ENCODE assay signal across 30 cellular contexts in the genomic region with DNA sequence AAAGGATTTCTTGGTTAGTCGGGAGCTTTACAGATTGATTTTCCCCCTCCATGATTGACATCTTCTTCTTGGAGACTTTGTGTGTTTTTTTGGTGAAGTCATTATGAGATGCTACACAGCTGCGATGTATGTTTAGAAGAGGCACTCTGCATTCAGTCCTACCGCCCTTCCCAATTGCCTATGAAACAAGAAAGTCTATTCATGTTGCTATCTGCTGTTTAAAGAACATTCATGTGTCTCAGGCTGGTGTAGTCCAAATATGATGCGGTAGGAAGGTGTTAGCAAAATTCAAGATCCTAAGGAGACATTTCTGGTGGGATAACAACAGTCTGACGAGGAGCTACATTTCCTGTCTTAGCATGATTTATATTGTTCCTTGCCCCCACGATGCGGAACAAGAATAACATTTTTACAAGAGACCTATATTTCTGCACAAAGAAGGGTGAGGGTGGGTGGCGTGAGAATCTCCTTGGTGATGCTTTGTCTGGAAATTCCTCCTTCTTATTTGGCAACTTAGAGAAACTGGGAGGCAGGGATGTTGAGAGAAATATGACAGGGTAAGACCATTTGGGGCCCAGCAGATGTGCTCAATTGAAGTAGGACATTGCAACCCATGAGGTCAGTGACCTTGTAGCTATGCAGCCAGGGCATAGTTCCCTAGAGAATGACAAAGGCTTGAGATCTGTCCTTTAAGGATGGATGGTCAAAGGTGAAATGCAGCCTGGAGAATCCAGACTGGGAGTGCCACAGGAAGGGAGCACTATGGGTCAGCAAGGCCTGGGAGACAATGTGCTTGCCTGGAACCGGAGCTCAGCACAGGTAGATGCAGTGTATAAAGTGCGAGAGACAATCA.
DNase-seq lines count a peak whose midpoint lies in the region; ATAC-seq, FAIRE-seq and TF ChIP-seq lines count a peak whose summit lies in the region.
"Had no signal": no experiment of that assay in that cellular context is flagged by ENCODE, and none has a peak within 500 bp of the region (broad histone marks: within the 10 kb centered on the region; RNA-seq: fewer than 3 reads in every experiment).

No MANE protein-coding gene starts in this region.

- no peaks in the 10 kb centered on the region for H3K27me3 Mint-ChIP-seq in activated CD4-positive, alpha-beta memory T cell treated with anti-CD3 and anti-CD28 coated beads, Interleukin-2, amount 10 ng/mL, durations not matched to agents 7 days and 5 days
- H3K27me3 Mint-ChIP-seq: activated CD8-positive, alpha-beta memory T cell treated with anti-CD3 and anti-CD28 coated beads, Interleukin-2, amount 10 ng/mL, durations not matched to agents 7 days and 5 days; CD8-positive, alpha-beta memory T cell; effector memory CD8-positive, alpha-beta T cell had no signal

- H3K27ac Mint-ChIP-seq in activated CD4-positive, alpha-beta memory T cell treated with anti-CD3 and anti-CD28 coated beads, Interleukin-2, amount 10 ng/mL, durations not matched to agents 7 days and 5 days: no peak overlapping the region
- H3K27ac Mint-ChIP-seq: activated CD8-positive, alpha-beta memory T cell treated with anti-CD3 and anti-CD28 coated beads, Interleukin-2, amount 10 ng/mL, durations not matched to agents 7 days and 5 days; activated naive CD4-positive, alpha-beta T cell treated with anti-CD3 and anti-CD28 coated beads for 36 hours; activated T-helper 1 cell treated with anti-CD3 and anti-CD28 coated beads, Interleukin-12 subunit alpha, Interleukin-12 subunit beta, Interleukin-2, Interleukin-4 antibody, amounts not matched to agents 30 ng/mL and 10 ng/mL and 1 ng/mL, durations not matched to agents 14 hours and 24 hours and 36 hours; CD8-positive, alpha-beta memory T cell; effector memory CD8-positive, alpha-beta T cell had no signal

- H3K4me3 ChIP-seq in AG10803 (ENCODE audit: low read length) (no peak overlapping the region), dorsolateral prefrontal cortex (peak overlapping the region in 2 of 59 donors; percentile 1 to 22)
- H3K4me3 ChIP-seq: breast epithelium, GM23248, hepatocyte, lung, psoas muscle, tibial artery had no signal

- H3K36me3 Mint-ChIP-seq in activated CD4-positive, alpha-beta memory T cell treated with anti-CD3 and anti-CD28 coated beads, Interleukin-2, amount 10 ng/mL, durations not matched to agents 7 days and 5 days (ENCODE audit: low read depth): no peaks in the 10 kb centered on the region
- H3K36me3 Mint-ChIP-seq: activated CD8-positive, alpha-beta memory T cell treated with anti-CD3 and anti-CD28 coated beads, Interleukin-2, amount 10 ng/mL, durations not matched to agents 7 days and 5 days had no signal

- CTCF ChIA-PET in activated CD4-positive, alpha-beta memory T cell treated with anti-CD3 and anti-CD28 coated beads, Interleukin-2, amount 10 ng/mL, durations not matched to agents 7 days and 5 days (lab: Charles Lee): interaction anchor here (0.9 kb wide), 1 partner anchor 464 kb away, joined by 3 read pairs; no protein-coding TSS in a partner anchor

- no peaks in the 10 kb centered on the region for H3K27me3 ChIP-seq in dorsolateral prefrontal cortex
- H3K27me3 ChIP-seq: BE2C, breast epithelium, hepatocyte, tibial artery had no signal

- FAIRE-seq in HTR-8/SVneo (lab: Jason Lieb, UNC): no peak
- FAIRE-seq: colon had no signal

- peaks cover 4% of the 10 kb centered on the region for H3K9me3 Mint-ChIP-seq in activated CD4-positive, alpha-beta memory T cell treated with anti-CD3 and anti-CD28 coated beads, Interleukin-2, amount 10 ng/mL, durations not matched to agents 7 days and 5 days
- H3K9me3 Mint-ChIP-seq: activated naive CD4-positive, alpha-beta T cell treated with anti-CD3 and anti-CD28 coated beads for 36 hours; activated T-helper 1 cell treated with anti-CD3 and anti-CD28 coated beads, Interleukin-12 subunit alpha, Interleukin-12 subunit beta, Interleukin-2, Interleukin-4 antibody, amounts not matched to agents 30 ng/mL and 10 ng/mL and 1 ng/mL, durations not matched to agents 14 hours and 24 hours and 36 hours; CD8-positive, alpha-beta memory T cell; effector memory CD8-positive, alpha-beta T cell had no signal

- peak; percentile 32 for ATAC-seq in left lobe of liver
- no peak for ATAC-seq in HG03108 (IDR thresholded peaks at IDR 0.05; ENCODE audit: unreplicated experiment)
- no peak for ATAC-seq in HG02588 (IDR thresholded peaks at IDR 0.05; ENCODE audit: unreplicated experiment)
- ATAC-seq: activated CD8-positive, alpha-beta memory T cell treated with anti-CD3 and anti-CD28 coated beads, Interleukin-2, amount 10 ng/mL, durations not matched to agents 7 days and 5 days; effector memory CD8-positive, alpha-beta T cell had no signal

- intact Hi-C loops in dorsolateral prefrontal cortex (cut with DNase I): no loop called here

- TF ChIP-seq CTCF in AG10803 (conservative IDR thresholded peaks at IDR 0.05; ENCODE audit: low read length) (no peak), dorsolateral prefrontal cortex (IDR thresholded peaks at IDR 0.05 in 54 of 56, conservative IDR thresholded peaks at IDR 0.05 in 2 of 56; ENCODE audit: low read depth in 1 of 56, partially characterized antibody in 56 of 56) (no peak)

- H3K27ac ChIP-seq in dorsolateral prefrontal cortex: peak overlapping the region in 58 of 59 donors; percentile 0 to 86 (median 75)
- H3K27ac ChIP-seq: breast epithelium, GM23248, hepatocyte, psoas muscle, WERI-Rb-1 had no signal

- no peak overlapping the region for H3K4me3 Mint-ChIP-seq in activated CD4-positive, alpha-beta memory T cell treated with anti-CD3 and anti-CD28 coated beads, Interleukin-2, amount 10 ng/mL, durations not matched to agents 7 days and 5 days
- H3K4me3 Mint-ChIP-seq: activated CD8-positive, alpha-beta memory T cell treated with anti-CD3 and anti-CD28 coated beads, Interleukin-2, amount 10 ng/mL, durations not matched to agents 7 days and 5 days; activated naive CD4-positive, alpha-beta T cell treated with anti-CD3 and anti-CD28 coated beads for 36 hours; activated T-helper 1 cell treated with anti-CD3 and anti-CD28 coated beads, Interleukin-12 subunit alpha, Interleukin-12 subunit beta, Interleukin-2, Interleukin-4 antibody, amounts not matched to agents 30 ng/mL and 10 ng/mL and 1 ng/mL, durations not matched to agents 14 hours and 24 hours and 36 hours; CD8-positive, alpha-beta memory T cell; effector memory CD8-positive, alpha-beta T cell had no signal

- POLR2A ChIA-PET in activated CD4-positive, alpha-beta memory T cell treated with anti-CD3 and anti-CD28 coated beads, Interleukin-2, amount 10 ng/mL, durations not matched to agents 7 days and 5 days (lab: Charles Lee): no interaction called here

- DNase-seq in AG10803 (ENCODE audit: low read depth) (peak; percentile 40), dorsolateral prefrontal cortex (peak in 1 of 10 donors; percentile 62), left lobe of liver (ENCODE audit: low spot score) (no peak), pons (ENCODE audit: low spot score) (peak; percentile 38), HTR-8/SVneo (ENCODE audit: insufficient read length, low spot score) (no peak)
- no peak for DNase-seq in activated CD4-positive, alpha-beta memory T cell treated with anti-CD3 and anti-CD28 coated beads, Interleukin-2, amount 10 ng/mL, durations not matched to agents 7 days and 5 days
- DNase-seq: activated CD4-positive, alpha-beta T cell treated with anti-CD3 and anti-CD28 coated beads, Interleukin-2, amount 50 U/mL, for 1 hour; activated CD8-positive, alpha-beta memory T cell treated with anti-CD3 and anti-CD28 coated beads, Interleukin-2, amount 10 ng/mL, durations not matched to agents 7 days and 5 days; activated naive CD4-positive, alpha-beta T cell treated with anti-CD3 and anti-CD28 coated beads for 36 hours; BE2C; CD8-positive, alpha-beta memory T cell; effector memory CD8-positive, alpha-beta T cell; foreskin fibroblast; GM23248; KBM-7; NCI-H2029 treated with DMSO at 0.1 percent for 48 hours; NCI-H2227 treated with DMSO at 0.1 percent for 48 hours; NCI-H69; psoas muscle; SHP77 treated with DMSO at 0.1 percent for 48 hours; stimulated activated naive CD4-positive, alpha-beta T cell treated with Interleukin-2 at 50 U/mL for 16 hours; tibial artery; WERI-Rb-1 had no signal

- H3K4me1 Mint-ChIP-seq in activated CD4-positive, alpha-beta memory T cell treated with anti-CD3 and anti-CD28 coated beads, Interleukin-2, amount 10 ng/mL, durations not matched to agents 7 days and 5 days: no peaks in the 10 kb centered on the region
- H3K4me1 Mint-ChIP-seq: activated CD8-positive, alpha-beta memory T cell treated with anti-CD3 and anti-CD28 coated beads, Interleukin-2, amount 10 ng/mL, durations not matched to agents 7 days and 5 days had no signal

Comparison
In these comparisons a context has a peak if more than half of its experiments do, and no peak if none do; other contexts are left out.
1. DNase-seq: peak in AG10803 (single experiment) and pons (single experiment); none in left lobe of liver (single experiment), HTR-8/SVneo (single experiment) and activated CD4-positive, alpha-beta memory T cell treated with anti-CD3 and anti-CD28 coated beads, Interleukin-2, amount 10 ng/mL, durations not matched to agents 7 days and 5 days (single experiment).